ENCODE assay signal across 8 cellular contexts in genomic region chr9:100428871-100429654, GRCh38. TPM values are rescaled to one million over a fixed set of nuclear protein-coding genes. Genes with fewer than 3 reads are reported as not detected.
DNase-seq lines count a peak whose midpoint lies in the region; ATAC-seq and TF ChIP-seq lines count a peak whose summit lies in the region.

No MANE protein-coding gene starts in this region.

- H3K4me3 ChIP-seq in ascending aorta, result peak overlapping the region in 1 of 2 donors; percentile 99

- peaks cover 0 to 26% of the 10 kb centered on the region in 2 donors for H3K4me1 ChIP-seq in ascending aorta

- H3K27ac Mint-ChIP-seq in HFFc6, result peak overlapping the region; percentile 96

- intact Hi-C loops in ascending aorta (cut with DNase I), result loop anchor here (2.0 to 5.0 kb wide), 5 partner anchors 76 to 1632 kb away; partner anchors contain the start of genes ANKS6, ERP44, INVS and MRPL50

- H3K27me3 ChIP-seq in ascending aorta, result no peaks in the 10 kb centered on the region

- H3K4me3 Mint-ChIP-seq in HFFc6, result peak overlapping the region; percentile 91

- H3K36me3 ChIP-seq in ascending aorta, result no peaks in the 10 kb centered on the region

- H3K4me1 Mint-ChIP-seq in HFFc6 (ENCODE audit: low read depth), result peaks cover 69% of the 10 kb centered on the region

- peaks cover 25% of the 10 kb centered on the region for H3K36me3 Mint-ChIP-seq in HFFc6 (ENCODE audit: low read depth)

- TF ChIP-seq CTCF in HFFc6 (IDR thresholded peaks at IDR 0.05), result no peak
- no peak for TF ChIP-seq CTCF in ascending aorta (IDR thresholded peaks at IDR 0.05)

- peak; percentile 99 for DNase-seq in HFFc6
- peak; percentile 11 to 78 for DNase-seq in ascending aorta (ENCODE audit: low spot score in 2 of 2)
- peak; percentile 92 for DNase-seq in hepatic stellate cell (ENCODE audit: low spot score)
- peak; percentile 99 for DNase-seq in stromal cell of bone marrow (ENCODE audit: low read depth)
- no peak for DNase-seq in T-helper 9 cell
- DNase-seq in SHP77 treated with DMSO at 0.1 percent for 48 hours (lab: John Stamatoyannopoulos, UW), result no peak

- H3K9me3 ChIP-seq in ascending aorta, result no peaks in the 10 kb centered on the region

- H3K27ac ChIP-seq in ascending aorta, result peak overlapping the region; percentile 78 to 94

- ATAC-seq in GM18861 (IDR thresholded peaks at IDR 0.05; ENCODE audit: unreplicated experiment) (no peak), HG03565 (IDR thresholded peaks at IDR 0.05; ENCODE audit: unreplicated experiment) (no peak)

- no peaks in the 10 kb centered on the region for H3K27me3 Mint-ChIP-seq in HFFc6 (ENCODE audit: insufficient read depth)

- H3K9me3 Mint-ChIP-seq in HFFc6, result no peaks in the 10 kb centered on the region

RNA-seq across cellular contexts. Expression of gene MSANTD3, which starts 2.1 kb away (rescaled TPM):
- total RNA-seq in HFFc6 (2021; fragmentation: NEBNext Ultra II Directional; extraction: Animal tissue kit (Norgen Biotek cat#: 25700)), result 10 to 100 TPM; 56.9 to 76.1 (median 71.2) TPM
- 2.8 TPM for total RNA-seq in ascending aorta

RNA-seq across cellular contexts. Expression of gene TMEFF1, which starts 43.9 kb away (rescaled TPM):
- total RNA-seq in HFFc6 (2021; fragmentation: NEBNext Ultra II Directional; extraction: Animal tissue kit (Norgen Biotek cat#: 25700)), result 1 to 10 TPM; 1.3 to 2.4 (median 1.6) TPM
- not detected for total RNA-seq in ascending aorta

Comparison
In these comparisons a context has a peak if more than half of its experiments do, and no peak if none do; other contexts are left out.
1. DNase-seq: peak in HFFc6 (single experiment), ascending aorta (2 of 2), hepatic stellate cell (single experiment) and stromal cell of bone marrow (single experiment); none in T-helper 9 cell (single experiment) and SHP77 treated with DMSO at 0.1 percent for 48 hours (single experiment).
2. RNA of gene MSANTD3, which starts 2.1 kb away (total RNA-seq): 56.9 to 76.1 TPM in HFFc6; 2.8 TPM in ascending aorta (single experiment); every median in the first group is over 10 times any median in the second.